In genomic region chr1:234958066-234958701, GRCh38 we compare ENCODE assay signal across 10 cellular contexts.
DNase-seq lines count a peak whose midpoint lies in the region; ATAC-seq and TF ChIP-seq lines count a peak whose summit lies in the region.
"Had no signal": no experiment of that assay in that cellular context is flagged by ENCODE, and none has a peak within 500 bp of the region (broad histone marks: within the 10 kb centered on the region; RNA-seq: fewer than 3 reads in every experiment).

No MANE protein-coding gene starts in this region.

- H3K14ac ChIP-seq in IMR-90 (replicated peaks; ENCODE audit: low read depth, low read length): peak overlapping the region; percentile 55
- H3K14ac ChIP-seq in neuronal stem cell (ENCODE audit: low read length): no peak overlapping the region

- peak overlapping the region; percentile 46 to 94 (median 89); a peak in 21 of 22 replicates for H3K9ac ChIP-seq in BLaER1 treated with 17β-estradiol and CSF1 and Interleukin-3, amounts not matched to agents 10 nM and 100 nM
- H3K9ac ChIP-seq in IMR-90 (ENCODE audit: low read depth, low read length) (no peak overlapping the region), duodenal mucosa (ENCODE audit: low read depth in 1 of 2, low read length in 2 of 2) (peak overlapping the region; percentile 76), neuronal stem cell (ENCODE audit: low read depth, low read length, poor library complexity) (no peak overlapping the region)
- H3K9ac ChIP-seq: parathyroid adenoma had no signal

- no peaks in the 10 kb centered on the region for H3K36me3 ChIP-seq in BLaER1 treated with 17β-estradiol and CSF1 and Interleukin-3, amounts not matched to agents 10 nM and 100 nM
- H3K36me3 ChIP-seq in IMR-90 (ENCODE audit: control insufficient read depth, insufficient read depth, low read length) (no peaks in the 10 kb centered on the region), duodenal mucosa (ENCODE audit: control insufficient read depth in 1 of 2, insufficient read depth in 2 of 2, low read length in 2 of 2) (no peaks in the 10 kb centered on the region), neuronal stem cell (replicated peaks in 1 of 2; ENCODE audit: control insufficient read depth in 2 of 2, insufficient read depth in 2 of 2, low read length in 2 of 2) (no peaks in the 10 kb centered on the region), gastrocnemius medialis (no peaks in the 10 kb centered on the region)

- dilution Hi-C loops in IMR-90 (cut with HindIII; ENCODE audit: low sequenced_read_pairs, unreplicated experiment): no loop called here

- H4K5ac ChIP-seq in IMR-90 (ENCODE audit: low read depth, low read length): peak overlapping the region; percentile 69

- POLR2A ChIA-PET in IMR-90 (lab: Charles Lee; ENCODE audit: unreplicated experiment): interaction anchor here (0.7 kb wide), 1 partner anchor 13 kb away, joined by 4 read pairs; no protein-coding TSS in a partner anchor

- 96% methylated on average over 10 of the region's 13 CpGs; no CpG with 5 or more reads in 1 of the 2 experiments for WGBS in IMR-90 (ENCODE audit: extremely low coverage in 2 of 2, insufficient read length in 1 of 2), 2 experiments
- WGBS in neuronal stem cell (ENCODE audit: extremely low coverage in 2 of 2, insufficient read length in 2 of 2, insufficient replicate concordance in 1 of 2), 2 donors: no CpG with 5 or more reads among the region's 13 CpGs

- H3K27me3 ChIP-seq in BLaER1 treated with 17β-estradiol and CSF1 and Interleukin-3, amounts not matched to agents 10 nM and 100 nM: no peaks in the 10 kb centered on the region; a peak in 1 of 22 replicates
- no peaks in the 10 kb centered on the region for H3K27me3 ChIP-seq in IMR-90 (ENCODE audit: control insufficient read depth, insufficient read depth, low read length)
- no peaks in the 10 kb centered on the region for H3K27me3 ChIP-seq in duodenal mucosa (ENCODE audit: control insufficient read depth in 1 of 2, insufficient read depth in 2 of 2, low read length in 2 of 2)
- no peaks in the 10 kb centered on the region for H3K27me3 ChIP-seq in neuronal stem cell (ENCODE audit: control insufficient read depth in 3 of 3, insufficient read depth in 3 of 3, low read depth in 1 of 3, low read length in 3 of 3)
- H3K27me3 ChIP-seq in gastrocnemius medialis: no peaks in the 10 kb centered on the region

- intact Hi-C loops in IMR-90 (cut with micrococcal nuclease) (no loop called here), gastrocnemius medialis (cut with DNase I; ENCODE audit: low total_unique reads) (no loop called here)

- peak overlapping the region; percentile 44; the same call in 1 of the 2 replicates for H2BK20ac ChIP-seq in IMR-90 (ENCODE audit: low read depth, low read length)

- CTCF ChIA-PET in IMR-90 (lab: Yijun Ruan, JAX): no interaction called here

- TF ChIP-seq CTCF in IMR-90 (conservative IDR thresholded peaks at IDR 0.05; ENCODE audit: low read depth, low read length): no peak
- TF ChIP-seq CTCF in gastrocnemius medialis (IDR thresholded peaks at IDR 0.05 in 4 of 5, conservative IDR thresholded peaks at IDR 0.05 in 1 of 5): no peak

- H2AK5ac ChIP-seq in IMR-90 (ENCODE audit: low read depth, low read length): peak overlapping the region; percentile 46
- H2AK5ac ChIP-seq in neuronal stem cell (ENCODE audit: low read depth, low read length): peak overlapping the region; percentile 37

- H3K9me3 ChIP-seq in BLaER1 treated with 17β-estradiol and CSF1 and Interleukin-3, amounts not matched to agents 10 nM and 100 nM (replicated peaks in 1 of 11): no peaks in the 10 kb centered on the region
- H3K9me3 ChIP-seq in IMR-90 (ENCODE audit: control insufficient read depth, insufficient read depth, low read length) (no peaks in the 10 kb centered on the region), duodenal mucosa (ENCODE audit: control insufficient read depth in 1 of 2, low read length in 2 of 2) (no peaks in the 10 kb centered on the region), neuronal stem cell (replicated peaks in 1 of 2; ENCODE audit: control insufficient read depth in 2 of 2, insufficient read depth in 1 of 2, low read depth in 1 of 2, low read length in 2 of 2) (no peaks in the 10 kb centered on the region), gastrocnemius medialis (no peaks in the 10 kb centered on the region)

- peaks cover 24% of the 10 kb centered on the region for H3K9me1 ChIP-seq in IMR-90 (ENCODE audit: insufficient read depth, low read length)

- peak overlapping the region; percentile 76 to 100 (median 97); a peak in 21 of 22 replicates for H3K27ac ChIP-seq in BLaER1 treated with 17β-estradiol and CSF1 and Interleukin-3, amounts not matched to agents 10 nM and 100 nM
- peak overlapping the region; percentile 46 for H3K27ac ChIP-seq in IMR-90 (ENCODE audit: insufficient read depth, low read length)
- peak overlapping the region; percentile 92 for H3K27ac ChIP-seq in duodenal mucosa (ENCODE audit: low read depth, low read length)
- peak overlapping the region; percentile 89 for H3K27ac ChIP-seq in neuronal stem cell (replicated peaks; ENCODE audit: low read length)
- peak overlapping the region in 2 of 4 donors; percentile 16 to 33 for H3K27ac ChIP-seq in gastrocnemius medialis
- H3K27ac ChIP-seq: parathyroid adenoma had no signal

- TF ChIP-seq POLR2A in IMR-90 (IDR thresholded peaks at IDR 0.05; ENCODE audit: low read depth, low read length) (no peak), gastrocnemius medialis (IDR thresholded peaks at IDR 0.05) (no peak)

- peak overlapping the region; percentile 86 for H4K91ac ChIP-seq in IMR-90 (ENCODE audit: insufficient read depth, low read depth, low read length)
- H4K91ac ChIP-seq in neuronal stem cell (ENCODE audit: low read depth, low read length, poor library complexity): no peak overlapping the region

- ATAC-seq in IMR-90 (ENCODE audit: low read depth): no peak
- no peak for ATAC-seq in HG03097 (IDR thresholded peaks at IDR 0.05; ENCODE audit: low FRiP score, unreplicated experiment)
- ATAC-seq in gastrocnemius medialis: no peak

- peak overlapping the region; percentile 93 for H3K4ac ChIP-seq in IMR-90 (ENCODE audit: low read depth, low read length)
- H3K4ac ChIP-seq in neuronal stem cell (ENCODE audit: low read length): no peak overlapping the region

- H2AK9ac ChIP-seq in IMR-90 (replicated peaks; ENCODE audit: low read depth, low read length, poor library complexity): peak overlapping the region; percentile 2

- peak overlapping the region; percentile 85 to 99 (median 95) for H3K4me2 ChIP-seq in BLaER1 treated with 17β-estradiol and CSF1 and Interleukin-3, amounts not matched to agents 10 nM and 100 nM
- no peak overlapping the region for H3K4me2 ChIP-seq in IMR-90 (ENCODE audit: low read depth, low read length)
- H3K4me2 ChIP-seq in neuronal stem cell (ENCODE audit: insufficient read depth, low read length, poor library complexity, severe bottlenecking): no peak overlapping the region

- TF ChIP-seq RAD21 in IMR-90 (IDR thresholded peaks at IDR 0.05; ENCODE audit: low read length): no peak

- in situ Hi-C loops in IMR-90 (cut with MboI; ENCODE audit: low sequenced_read_pairs): no loop called here
- in situ Hi-C loops in gastrocnemius medialis (cut with MboI; ENCODE audit: low sequenced_read_pairs in 4 of 4): no loop called here

- peaks cover 93 to 99% (median 97%) of the 10 kb centered on the region in 10 experiments for H3K4me1 ChIP-seq in BLaER1 treated with 17β-estradiol and CSF1 and Interleukin-3, amounts not matched to agents 10 nM and 100 nM
- H3K4me1 ChIP-seq in IMR-90 (ENCODE audit: control insufficient read depth, insufficient read depth, low read length): peaks cover 34% of the 10 kb centered on the region
- H3K4me1 ChIP-seq in duodenal mucosa (ENCODE audit: control insufficient read depth in 1 of 2, insufficient read depth in 2 of 2, low read length in 2 of 2): peaks cover 95% of the 10 kb centered on the region in 2 donors
- peaks cover 39 to 78% of the 10 kb centered on the region in 2 donors for H3K4me1 ChIP-seq in neuronal stem cell (ENCODE audit: control insufficient read depth in 2 of 2, insufficient read depth in 1 of 2, low read depth in 1 of 2, low read length in 2 of 2)
- peaks cover 47 to 48% of the 10 kb centered on the region in 2 donors for H3K4me1 ChIP-seq in gastrocnemius medialis

- peak overlapping the region in 1 of 2 experiments; percentile 73; a peak in 2 of 4 replicates for H4K8ac ChIP-seq in IMR-90 (ENCODE audit: low read depth in 2 of 2, low read length in 2 of 2)
- no peak overlapping the region for H4K8ac ChIP-seq in neuronal stem cell (ENCODE audit: low read depth, low read length)

- no peak overlapping the region for H2BK12ac ChIP-seq in neuronal stem cell (ENCODE audit: low read length)

- H2BK15ac ChIP-seq in IMR-90 (ENCODE audit: low read depth, low read length) (peak overlapping the region; percentile 33; the same call in 1 of the 3 replicates), neuronal stem cell (ENCODE audit: low read length) (peak overlapping the region; percentile 11)

- H3K56ac ChIP-seq in IMR-90 (ENCODE audit: extremely low read depth, insufficient read depth, low read length): no peak overlapping the region

- peak overlapping the region; percentile 61; the same call in 1 of the 2 replicates for H3K23ac ChIP-seq in IMR-90 (ENCODE audit: low read depth, low read length)
- no peak overlapping the region for H3K23ac ChIP-seq in neuronal stem cell (ENCODE audit: low read depth, low read length, poor library complexity)

- no peak for DNase-seq in IMR-90
- DNase-seq in neuronal stem cell (ENCODE audit: low spot score): no peak
- no peak for DNase-seq in NCI-H2107 treated with DMSO at 0.1 percent for 48 hours (lab: John Stamatoyannopoulos, UW; ENCODE audit: unreplicated experiment)
- no peak for DNase-seq in activated effector memory CD4-positive, alpha-beta T cell treated with Interleukin-2 at 50 U/mL for 16 hours
- no peak for DNase-seq in gastrocnemius medialis
- DNase-seq: NCI-H2171 treated with DMSO at 0.1 percent for 48 hours had no signal

- H2BK5ac ChIP-seq in IMR-90 (ENCODE audit: low read depth, low read length, poor library complexity, severe bottlenecking): peak overlapping the region; percentile 47
- peak overlapping the region; percentile 68 for H2BK5ac ChIP-seq in neuronal stem cell (ENCODE audit: low read length)

- 0 out of 4 replicates have a peak, but pooled peaks cover 0 to 6% of the 10 kb centered on the region in 2 experiments for H3K79me1 ChIP-seq in IMR-90 (ENCODE audit: low read depth in 1 of 2, low read length in 2 of 2)
- no peaks in the 10 kb centered on the region for H3K79me1 ChIP-seq in neuronal stem cell (ENCODE audit: low read depth, low read length)

- BruUV-seq in IMR-90 (replicated peaks; lab: Mats Ljungman, UMichigan): no TSS peak

- H4K20me1 ChIP-seq in BLaER1 treated with 17β-estradiol and CSF1 and Interleukin-3, amounts not matched to agents 10 nM and 100 nM: no peaks in the 10 kb centered on the region
- H4K20me1 ChIP-seq in IMR-90 (ENCODE audit: insufficient read depth, low read length): peaks cover 4% of the 10 kb centered on the region; the same call in 1 of the 2 replicates

- H3K4me3 ChIP-seq in BLaER1 treated with 17β-estradiol and CSF1 and Interleukin-3, amounts not matched to agents 10 nM and 100 nM: no peak overlapping the region
- H3K4me3 ChIP-seq in IMR-90 (ENCODE audit: insufficient read depth, low read depth, low read length): no peak overlapping the region
- no peak overlapping the region for H3K4me3 ChIP-seq in duodenal mucosa (ENCODE audit: low read depth in 1 of 2, low read length in 2 of 2)
- H3K4me3 ChIP-seq in neuronal stem cell (ENCODE audit: low read length in 2 of 2): no peak overlapping the region
- no peak overlapping the region for H3K4me3 ChIP-seq in gastrocnemius medialis

- H2BK120ac ChIP-seq in IMR-90 (ENCODE audit: low read depth, low read length) (peak overlapping the region; percentile 95), neuronal stem cell (ENCODE audit: low read depth, low read length) (no peak overlapping the region)

- H2AFZ ChIP-seq in IMR-90 (replicated peaks; ENCODE audit: low read length, poor library complexity): peak overlapping the region; percentile 49
- H2AFZ ChIP-seq in neuronal stem cell (ENCODE audit: low read length): peak overlapping the region; percentile 71
- H2AFZ ChIP-seq: parathyroid adenoma had no signal

- H3K18ac ChIP-seq in IMR-90 (ENCODE audit: low read depth, low read length) (peak overlapping the region; percentile 77), neuronal stem cell (ENCODE audit: low read length) (peak overlapping the region; percentile 22)

Comparison
In these comparisons a context has a peak if more than half of its experiments do, and no peak if none do; other contexts are left out.
1. H3K4me2 ChIP-seq: peak in BLaER1 treated with 17β-estradiol and CSF1 and Interleukin-3, amounts not matched to agents 10 nM and 100 nM (11 of 11); none in IMR-90 (single experiment) and neuronal stem cell (single experiment).
2. H3K9ac ChIP-seq: peak in BLaER1 treated with 17β-estradiol and CSF1 and Interleukin-3, amounts not matched to agents 10 nM and 100 nM (11 of 11) and duodenal mucosa (2 of 2); none in IMR-90 (single experiment) and neuronal stem cell (single experiment).